In genomic region chr3:7421065-7421464, GRCh38 we compare ENCODE assay signal across 15 cellular contexts.
"Had no signal": no experiment of that assay in that cellular context is flagged by ENCODE, and none has a peak within 500 bp of the region (broad histone marks: within the 10 kb centered on the region; RNA-seq: fewer than 3 reads in every experiment).

No MANE protein-coding gene starts in this region.

- H3K27me3 Mint-ChIP-seq: central memory CD8-positive, alpha-beta T cell; dendritic cell treated with granulocyte-macrophage colony-stimulating factor and Interleukin-4, amounts not matched to agents 40 ng/mL and 50 ng/mL, for 4 days; effector memory CD8-positive, alpha-beta T cell; stimulated activated naive B cell treated with anti-CD40 and anti-IgM and Interleukin-4, amounts not matched to agents 10 μg/mL and 1 μg/mL and 100 μg/mL, for 72 hours had no signal

- H3K9me3 Mint-ChIP-seq: dendritic cell treated with granulocyte-macrophage colony-stimulating factor and Interleukin-4, amounts not matched to agents 40 ng/mL and 50 ng/mL, for 4 days; mesothelial cell of epicardium; neural crest cell; stimulated activated naive B cell treated with anti-CD40 and anti-IgM and Interleukin-4, amounts not matched to agents 10 μg/mL and 1 μg/mL and 100 μg/mL, for 72 hours had no signal

- H3K27me3 ChIP-seq: ovary, sigmoid colon had no signal

- DNase-seq: activated CD4-positive, alpha-beta T cell treated with anti-CD3 and anti-CD28 coated beads for 48 hours; activated naive CD4-positive, alpha-beta T cell treated with anti-CD3 and anti-CD28 coated beads, Interleukin-2, amount 50 U/mL, for 16 hours; activated T-cell treated with anti-CD3 and anti-CD28 coated beads for 4 hours; effector memory CD8-positive, alpha-beta T cell; glutamatergic neuron; ovary; sigmoid colon; stimulated activated CD4-positive, alpha-beta T cell treated with anti-CD3 and anti-CD28 coated beads, Interleukin-2, amount 100 ng/mL, for 24 hours; stimulated activated naive B cell treated with anti-CD40 and anti-IgM and Interleukin-4, amounts not matched to agents 10 μg/mL and 1 μg/mL and 100 μg/mL, for 72 hours; trophoblast cell had no signal

- H3K4me3 Mint-ChIP-seq: central memory CD8-positive, alpha-beta T cell; dendritic cell treated with granulocyte-macrophage colony-stimulating factor and Interleukin-4, amounts not matched to agents 40 ng/mL and 50 ng/mL, for 4 days; effector memory CD8-positive, alpha-beta T cell; mesothelial cell of epicardium; neural crest cell; stimulated activated naive B cell treated with anti-CD40 and anti-IgM and Interleukin-4, amounts not matched to agents 10 μg/mL and 1 μg/mL and 100 μg/mL, for 72 hours had no signal

- H3K4me3 ChIP-seq: ovary, sigmoid colon had no signal

- ATAC-seq: effector memory CD8-positive, alpha-beta T cell; esophagus mucosa; stimulated activated naive B cell treated with anti-CD40 and anti-IgM and Interleukin-4, amounts not matched to agents 10 μg/mL and 1 μg/mL and 100 μg/mL, for 72 hours had no signal

- H3K36me3 Mint-ChIP-seq: mesothelial cell of epicardium; stimulated activated naive B cell treated with anti-CD40 and anti-IgM and Interleukin-4, amounts not matched to agents 10 μg/mL and 1 μg/mL and 100 μg/mL, for 72 hours had no signal

- H3K36me3 ChIP-seq: ovary, sigmoid colon had no signal

- H3K4me1 Mint-ChIP-seq: central memory CD8-positive, alpha-beta T cell; mesothelial cell of epicardium; stimulated activated naive B cell treated with anti-CD40 and anti-IgM and Interleukin-4, amounts not matched to agents 10 μg/mL and 1 μg/mL and 100 μg/mL, for 72 hours had no signal

- H3K4me1 ChIP-seq: sigmoid colon had no signal

- H3K27ac ChIP-seq: ovary, sigmoid colon had no signal

- H3K9me3 ChIP-seq: ovary had no signal

- H3K27ac Mint-ChIP-seq: dendritic cell treated with granulocyte-macrophage colony-stimulating factor and Interleukin-4, amounts not matched to agents 40 ng/mL and 50 ng/mL, for 4 days; effector memory CD8-positive, alpha-beta T cell; mesothelial cell of epicardium; stimulated activated naive B cell treated with anti-CD40 and anti-IgM and Interleukin-4, amounts not matched to agents 10 μg/mL and 1 μg/mL and 100 μg/mL, for 72 hours had no signal
